10 cellular contexts compared by ENCODE assay signal in genomic region chr13:114147803-114148520, GRCh38. TPM values are rescaled to one million over a fixed set of nuclear protein-coding genes. Genes with fewer than 3 reads are reported as not detected.
DNase-seq lines count a peak whose midpoint lies in the region; ATAC-seq and TF ChIP-seq lines count a peak whose summit lies in the region.
"Had no signal": no experiment of that assay in that cellular context is flagged by ENCODE, and none has a peak within 500 bp of the region (broad histone marks: within the 10 kb centered on the region; RNA-seq: fewer than 3 reads in every experiment).

No MANE protein-coding gene starts in this region.

- H3K9me3 ChIP-seq in prostate gland = no peaks in the 10 kb centered on the region

- H3K27me3 Mint-ChIP-seq in activated T-cell treated with anti-CD3 and anti-CD28 coated beads, Interleukin-2, amount 50 U/mL, for 4 hours (ENCODE audit: low read depth) = no peaks in the 10 kb centered on the region
- H3K27me3 Mint-ChIP-seq in activated CD8-positive, alpha-beta T cell treated with anti-CD3 and anti-CD28 coated beads for 36 hours = no peaks in the 10 kb centered on the region

- no peak overlapping the region for H3K4me3 ChIP-seq in prostate gland

- WGBS in prostate gland = 80% methylated on average over 14 of the region's 22 CpGs

- CTCF ChIA-PET in activated CD8-positive, alpha-beta T cell treated with anti-CD3 and anti-CD28 coated beads for 36 hours (lab: Charles Lee) = interaction anchor here (0.7 to 1.5 kb wide), 3 partner anchors 10 to 81 kb away, joined by 3 to 4 read pairs (median 4); no protein-coding TSS in a partner anchor

- no peak for TF ChIP-seq CTCF in activated CD8-positive, alpha-beta T cell treated with anti-CD3 and anti-CD28 coated beads for 36 hours (IDR thresholded peaks at IDR 0.05)
- TF ChIP-seq CTCF in prostate gland (IDR thresholded peaks at IDR 0.05) = no peak

- H3K36me3 ChIP-seq in prostate gland = no peaks in the 10 kb centered on the region

- POLR2A ChIA-PET in activated CD8-positive, alpha-beta T cell treated with anti-CD3 and anti-CD28 coated beads for 36 hours (lab: Charles Lee) = interaction anchor here (0.7 to 1.5 kb wide), 13 partner anchors 12 to 83 kb away, joined by 3 to 11 read pairs (median 4); no protein-coding TSS in a partner anchor

- peak overlapping the region; percentile 52 for H3K4me3 Mint-ChIP-seq in activated T-cell treated with anti-CD3 and anti-CD28 coated beads, Interleukin-2, amount 50 U/mL, for 4 hours
- peak overlapping the region; percentile 45 for H3K4me3 Mint-ChIP-seq in activated CD8-positive, alpha-beta T cell treated with anti-CD3 and anti-CD28 coated beads for 36 hours

- H3K9me3 Mint-ChIP-seq in activated T-cell treated with anti-CD3 and anti-CD28 coated beads, Interleukin-2, amount 50 U/mL, for 4 hours = no peaks in the 10 kb centered on the region
- H3K9me3 Mint-ChIP-seq in activated CD8-positive, alpha-beta T cell treated with anti-CD3 and anti-CD28 coated beads for 36 hours = no peaks in the 10 kb centered on the region

- no peaks in the 10 kb centered on the region for H3K27me3 ChIP-seq in prostate gland (replicated peaks; ENCODE audit: insufficient read depth)

- no peaks in the 10 kb centered on the region for H3K4me1 ChIP-seq in prostate gland (replicated peaks)

- intact Hi-C loops in activated CD8-positive, alpha-beta T cell treated with anti-CD3 and anti-CD28 coated beads for 36 hours (cut with micrococcal nuclease) = loop anchor here (1.0 kb wide), 1 partner anchor 19 kb away; no protein-coding TSS in a partner anchor
- intact Hi-C loops in prostate gland (cut with DNase I) = no loop called here

- no peak overlapping the region for H3K27ac ChIP-seq in prostate gland

- no peak for TF ChIP-seq POLR2A in prostate gland (IDR thresholded peaks at IDR 0.05)

- no peak for DNase-seq in activated T-cell treated with anti-CD3 and anti-CD28 coated beads, Interleukin-2, amount 50 U/mL, for 4 hours
- DNase-seq in activated T-cell treated with anti-CD3 and anti-CD28 coated beads, Interleukin-2, amount 50 U/mL, for 48 hours = no peak
- DNase-seq in activated CD8-positive, alpha-beta T cell treated with anti-CD3 and anti-CD28 coated beads for 36 hours = no peak
- DNase-seq in stimulated activated naive CD8-positive, alpha-beta T cell treated with anti-CD3 and anti-CD28 coated beads, Interleukin-15, Interleukin-2, amounts not matched to agents 100 U/mL and 50 U/mL, for 24 hours = no peak
- no peak for DNase-seq in NCI-H2081 (lab: John Stamatoyannopoulos, UW)
- no peak for DNase-seq in middle frontal gyrus (ENCODE audit: extremely low spot score, low spot score)
- no peak for DNase-seq in prostate gland (ENCODE audit: low spot score)
- DNase-seq: NCI-H226 had no signal

- H3K4me1 Mint-ChIP-seq in activated T-cell treated with anti-CD3 and anti-CD28 coated beads, Interleukin-2, amount 50 U/mL, for 4 hours (ENCODE audit: low read depth) = peaks cover 49% of the 10 kb centered on the region
- H3K4me1 Mint-ChIP-seq in activated CD8-positive, alpha-beta T cell treated with anti-CD3 and anti-CD28 coated beads for 36 hours (ENCODE audit: low read depth) = peaks cover 77% of the 10 kb centered on the region

- peak overlapping the region; percentile 89 for H3K27ac Mint-ChIP-seq in activated CD8-positive, alpha-beta T cell treated with anti-CD3 and anti-CD28 coated beads for 36 hours

- ATAC-seq in activated T-cell treated with anti-CD3 and anti-CD28 coated beads, Interleukin-2, amount 50 U/mL, for 4 hours = peak; percentile 16 to 22
- ATAC-seq in HG02973 (IDR thresholded peaks at IDR 0.05; ENCODE audit: unreplicated experiment) = peak; percentile 29
- peak; percentile 32 for ATAC-seq in activated CD8-positive, alpha-beta T cell treated with anti-CD3 and anti-CD28 coated beads for 36 hours
- peak; percentile 25 for ATAC-seq in stimulated activated naive CD8-positive, alpha-beta T cell treated with anti-CD3 and anti-CD28 coated beads, Interleukin-15, Interleukin-2, amounts not matched to agents 100 U/mL and 50 U/mL, for 24 hours

- no peaks in the 10 kb centered on the region for H3K36me3 Mint-ChIP-seq in activated T-cell treated with anti-CD3 and anti-CD28 coated beads, Interleukin-2, amount 50 U/mL, for 4 hours (ENCODE audit: insufficient read depth)
- H3K36me3 Mint-ChIP-seq in activated CD8-positive, alpha-beta T cell treated with anti-CD3 and anti-CD28 coated beads for 36 hours (ENCODE audit: low read depth) = no peaks in the 10 kb centered on the region

RNA-seq across cellular contexts. Expression of gene RASA3, which starts 15.5 kb away (rescaled TPM):
- 10 to 100 TPM; 23.7 to 28.7 (median 26.6) TPM for total RNA-seq in activated T-cell treated with anti-CD3 and anti-CD28 coated beads, Interleukin-2, amount 50 U/mL, for 4 hours
- total RNA-seq in activated CD8-positive, alpha-beta T cell treated with anti-CD3 and anti-CD28 coated beads for 36 hours = 10 to 100 TPM; 28.9 to 32.3 TPM
- total RNA-seq in prostate gland = 10 to 100 TPM in 1 of 2 donors, 1 to 10 TPM in 1; 8.6 to 12.5 TPM

RNA-seq across cellular contexts. Expression of gene CFAP97D2, which starts 31.1 kb away (rescaled TPM):
- not detected for total RNA-seq in activated T-cell treated with anti-CD3 and anti-CD28 coated beads, Interleukin-2, amount 50 U/mL, for 4 hours
- not detected for total RNA-seq in activated CD8-positive, alpha-beta T cell treated with anti-CD3 and anti-CD28 coated beads for 36 hours
- under 1 TPM in 1 of 2 donors, not detected in 1; 0.62 TPM for total RNA-seq in prostate gland
- total RNA-seq: kidney epithelial cell had no signal
